ENCODE assay signal across 8 cellular contexts in the genomic region with DNA sequence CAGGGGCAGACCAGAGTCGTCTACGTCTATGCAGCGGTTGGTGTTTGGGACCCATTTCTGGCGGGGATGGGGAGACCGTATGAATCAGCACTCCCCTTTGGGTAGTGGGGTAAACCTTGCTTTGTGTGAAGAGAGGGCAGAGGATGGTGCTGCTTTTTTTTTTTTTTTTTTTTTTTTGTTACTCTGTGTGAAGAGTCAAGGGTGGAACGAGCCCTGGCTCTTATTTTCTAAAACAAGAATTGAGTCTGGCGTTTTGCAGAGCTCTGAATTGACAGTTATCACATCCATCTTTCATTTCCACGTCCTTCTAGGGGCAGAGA. TPM values are rescaled to one million over a fixed set of nuclear protein-coding genes. Genes with fewer than 3 reads are reported as not detected.
DNase-seq lines count a peak whose midpoint lies in the region; ATAC-seq and TF ChIP-seq lines count a peak whose summit lies in the region.

No MANE protein-coding gene starts in this region.

- H3K4me3 Mint-ChIP-seq in activated CD8-positive, alpha-beta memory T cell treated with anti-CD3 and anti-CD28 coated beads, Interleukin-2, amount 10 ng/mL, durations not matched to agents 7 days and 5 days, result peak overlapping the region; percentile 93
- peak overlapping the region; percentile 96 for H3K4me3 Mint-ChIP-seq in WTC11

- no peaks in the 10 kb centered on the region for H3K9me3 Mint-ChIP-seq in activated CD8-positive, alpha-beta memory T cell treated with anti-CD3 and anti-CD28 coated beads, Interleukin-2, amount 10 ng/mL, durations not matched to agents 7 days and 5 days (ENCODE audit: low read depth)
- H3K9me3 Mint-ChIP-seq in WTC11, result no peaks in the 10 kb centered on the region

- no peak for ATAC-seq in activated CD8-positive, alpha-beta memory T cell treated with anti-CD3 and anti-CD28 coated beads, Interleukin-2, amount 10 ng/mL, durations not matched to agents 7 days and 5 days
- ATAC-seq in WTC11, result no peak
- no peak for ATAC-seq in HG02970 (IDR thresholded peaks at IDR 0.05; ENCODE audit: low FRiP score, unreplicated experiment)

- no peak for DNase-seq in activated CD8-positive, alpha-beta memory T cell treated with anti-CD3 and anti-CD28 coated beads, Interleukin-2, amount 10 ng/mL, durations not matched to agents 7 days and 5 days
- DNase-seq in activated CD8-positive, alpha-beta memory T cell treated with anti-CD3 and anti-CD28 coated beads, Interleukin-2, amount 50 U/mL, for 48 hours, result no peak
- DNase-seq in WTC11 (ENCODE audit: low spot score) (no peak), fibroblast of the aortic adventitia (ENCODE audit: low read depth) (no peak), NCI-H2196 treated with DMSO at 0.1 percent for 48 hours (lab: John Stamatoyannopoulos, UW; ENCODE audit: unreplicated experiment) (no peak), SK-N-DZ (ENCODE audit: low spot score) (no peak)

- CTCF ChIA-PET in activated CD8-positive, alpha-beta memory T cell treated with anti-CD3 and anti-CD28 coated beads, Interleukin-2, amount 10 ng/mL, durations not matched to agents 7 days and 5 days (lab: Charles Lee), result interaction anchor here (0.7 to 1.3 kb wide), 5 partner anchors 17 to 602 kb away, joined by 3 to 5 read pairs (median 3); no protein-coding TSS in a partner anchor
- CTCF ChIA-PET in WTC11 (lab: Charles Lee), result interaction anchor here (0.6 to 1.5 kb wide), 5 partner anchors 10 to 256 kb away, joined by 3 to 4 read pairs (median 3); no protein-coding TSS in a partner anchor

- H3K27me3 Mint-ChIP-seq in activated CD8-positive, alpha-beta memory T cell treated with anti-CD3 and anti-CD28 coated beads, Interleukin-2, amount 10 ng/mL, durations not matched to agents 7 days and 5 days, result no peaks in the 10 kb centered on the region
- no peaks in the 10 kb centered on the region for H3K27me3 Mint-ChIP-seq in WTC11 (ENCODE audit: low read depth)

- POLR2A ChIA-PET in WTC11 (lab: Charles Lee), result interaction anchor here (0.7 to 1.4 kb wide), 5 partner anchors 17 to 278 kb away, joined by 3 to 9 read pairs (median 4); a partner anchor contains a TSS

- peak overlapping the region; percentile 80 for H3K4me3 ChIP-seq in fibroblast of the aortic adventitia (ENCODE audit: low read depth, low read length)
- peak overlapping the region; percentile 66 to 98 (median 90) for H3K4me3 ChIP-seq in skin epidermis

- H3K27ac Mint-ChIP-seq in activated CD8-positive, alpha-beta memory T cell treated with anti-CD3 and anti-CD28 coated beads, Interleukin-2, amount 10 ng/mL, durations not matched to agents 7 days and 5 days, result peak overlapping the region; percentile 93
- H3K27ac Mint-ChIP-seq in WTC11, result peak overlapping the region; percentile 90

- TF ChIP-seq CTCF in WTC11 (IDR thresholded peaks at IDR 0.05) (no peak), fibroblast of the aortic adventitia (IDR thresholded peaks at IDR 0.05; ENCODE audit: insufficient read depth, low read length) (no peak)

- peaks cover 42% of the 10 kb centered on the region for H3K4me1 Mint-ChIP-seq in activated CD8-positive, alpha-beta memory T cell treated with anti-CD3 and anti-CD28 coated beads, Interleukin-2, amount 10 ng/mL, durations not matched to agents 7 days and 5 days
- H3K4me1 Mint-ChIP-seq in WTC11, result peaks cover 54% of the 10 kb centered on the region

- peak overlapping the region in 19 of 21 experiments; percentile 89 to 100 (median 98) for H3K27ac ChIP-seq in skin epidermis

- peaks cover 6% of the 10 kb centered on the region for H3K36me3 Mint-ChIP-seq in activated CD8-positive, alpha-beta memory T cell treated with anti-CD3 and anti-CD28 coated beads, Interleukin-2, amount 10 ng/mL, durations not matched to agents 7 days and 5 days
- H3K36me3 Mint-ChIP-seq in WTC11, result no peaks in the 10 kb centered on the region

TF ChIP-seq in WTC11, 78 proteins besides CTCF, POLR2A, EP300 and RAD21 (continues in another document):
- TF ChIP-seq OVOL2 (CRISPR knock-in tag; IDR thresholded peaks at IDR 0.05; ENCODE audit: borderline replicate concordance) (no peak), NFATC4 (CRISPR knock-in tag; IDR thresholded peaks at IDR 0.05) (no peak), SMAD4 (CRISPR knock-in tag; IDR thresholded peaks at IDR 0.05) (no peak), NR1H2 (CRISPR knock-in tag; IDR thresholded peaks at IDR 0.05) (no peak), ZNF423 (CRISPR knock-in tag; IDR thresholded peaks at IDR 0.05) (no peak), NR3C1 (CRISPR knock-in tag; conservative IDR thresholded peaks at IDR 0.05; ENCODE audit: low read depth) (no peak)
- TF ChIP-seq, protein P1, sequence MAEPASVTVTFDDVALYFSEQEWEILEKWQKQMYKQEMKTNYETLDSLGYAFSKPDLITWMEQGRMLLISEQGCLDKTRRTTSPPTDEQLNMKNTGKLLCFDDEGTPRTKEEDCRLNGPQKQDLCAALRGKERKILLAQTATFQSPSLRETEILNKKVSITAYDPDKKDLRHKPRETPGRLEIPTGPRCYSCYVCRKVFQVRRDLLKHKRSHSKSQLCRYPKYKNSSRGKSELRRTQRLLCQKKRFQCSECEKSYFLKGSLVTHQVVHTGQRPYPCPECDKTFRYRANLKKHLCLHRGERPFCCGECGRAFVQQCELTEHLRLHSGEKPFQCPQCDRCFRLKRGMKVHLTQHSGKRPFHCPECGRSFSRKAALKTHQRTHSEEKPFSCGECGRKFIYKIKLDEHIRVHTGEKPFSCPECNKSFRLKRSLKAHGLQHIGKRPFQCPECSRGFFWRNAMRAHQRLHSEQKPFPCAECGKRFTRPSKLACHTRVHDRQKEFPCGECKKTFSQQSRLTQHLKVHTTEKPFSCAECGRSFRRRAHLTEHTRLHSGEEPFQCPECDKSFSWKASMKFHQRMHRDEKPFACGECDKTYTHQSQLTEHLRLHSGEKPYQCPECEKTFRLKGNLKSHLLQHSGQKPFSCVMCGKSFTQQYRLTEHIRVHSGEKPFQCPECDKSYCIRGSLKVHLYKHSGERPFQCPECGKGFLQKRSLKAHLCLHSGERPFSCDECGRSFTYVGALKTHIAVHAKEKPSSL (CRISPR knock-in tag; conservative IDR thresholded peaks at IDR 0.05), result no peak
- TF ChIP-seq, protein P2, sequence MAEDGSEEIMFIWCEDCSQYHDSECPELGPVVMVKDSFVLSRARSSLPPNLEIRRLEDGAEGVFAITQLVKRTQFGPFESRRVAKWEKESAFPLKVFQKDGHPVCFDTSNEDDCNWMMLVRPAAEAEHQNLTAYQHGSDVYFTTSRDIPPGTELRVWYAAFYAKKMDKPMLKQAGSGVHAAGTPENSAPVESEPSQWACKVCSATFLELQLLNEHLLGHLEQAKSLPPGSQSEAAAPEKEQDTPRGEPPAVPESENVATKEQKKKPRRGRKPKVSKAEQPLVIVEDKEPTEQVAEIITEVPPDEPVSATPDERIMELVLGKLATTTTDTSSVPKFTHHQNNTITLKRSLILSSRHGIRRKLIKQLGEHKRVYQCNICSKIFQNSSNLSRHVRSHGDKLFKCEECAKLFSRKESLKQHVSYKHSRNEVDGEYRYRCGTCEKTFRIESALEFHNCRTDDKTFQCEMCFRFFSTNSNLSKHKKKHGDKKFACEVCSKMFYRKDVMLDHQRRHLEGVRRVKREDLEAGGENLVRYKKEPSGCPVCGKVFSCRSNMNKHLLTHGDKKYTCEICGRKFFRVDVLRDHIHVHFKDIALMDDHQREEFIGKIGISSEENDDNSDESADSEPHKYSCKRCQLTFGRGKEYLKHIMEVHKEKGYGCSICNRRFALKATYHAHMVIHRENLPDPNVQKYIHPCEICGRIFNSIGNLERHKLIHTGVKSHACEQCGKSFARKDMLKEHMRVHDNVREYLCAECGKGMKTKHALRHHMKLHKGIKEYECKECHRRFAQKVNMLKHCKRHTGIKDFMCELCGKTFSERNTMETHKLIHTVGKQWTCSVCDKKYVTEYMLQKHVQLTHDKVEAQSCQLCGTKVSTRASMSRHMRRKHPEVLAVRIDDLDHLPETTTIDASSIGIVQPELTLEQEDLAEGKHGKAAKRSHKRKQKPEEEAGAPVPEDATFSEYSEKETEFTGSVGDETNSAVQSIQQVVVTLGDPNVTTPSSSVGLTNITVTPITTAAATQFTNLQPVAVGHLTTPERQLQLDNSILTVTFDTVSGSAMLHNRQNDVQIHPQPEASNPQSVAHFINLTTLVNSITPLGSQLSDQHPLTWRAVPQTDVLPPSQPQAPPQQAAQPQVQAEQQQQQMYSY (CRISPR knock-in tag; IDR thresholded peaks at IDR 0.05), result no peak
- TF ChIP-seq, protein P3, sequence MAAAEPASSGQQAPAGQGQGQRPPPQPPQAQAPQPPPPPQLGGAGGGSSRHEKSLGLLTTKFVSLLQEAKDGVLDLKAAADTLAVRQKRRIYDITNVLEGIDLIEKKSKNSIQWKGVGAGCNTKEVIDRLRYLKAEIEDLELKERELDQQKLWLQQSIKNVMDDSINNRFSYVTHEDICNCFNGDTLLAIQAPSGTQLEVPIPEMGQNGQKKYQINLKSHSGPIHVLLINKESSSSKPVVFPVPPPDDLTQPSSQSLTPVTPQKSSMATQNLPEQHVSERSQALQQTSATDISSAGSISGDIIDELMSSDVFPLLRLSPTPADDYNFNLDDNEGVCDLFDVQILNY (CRISPR knock-in tag; IDR thresholded peaks at IDR 0.05), result no peak
- TF ChIP-seq, protein P4, sequence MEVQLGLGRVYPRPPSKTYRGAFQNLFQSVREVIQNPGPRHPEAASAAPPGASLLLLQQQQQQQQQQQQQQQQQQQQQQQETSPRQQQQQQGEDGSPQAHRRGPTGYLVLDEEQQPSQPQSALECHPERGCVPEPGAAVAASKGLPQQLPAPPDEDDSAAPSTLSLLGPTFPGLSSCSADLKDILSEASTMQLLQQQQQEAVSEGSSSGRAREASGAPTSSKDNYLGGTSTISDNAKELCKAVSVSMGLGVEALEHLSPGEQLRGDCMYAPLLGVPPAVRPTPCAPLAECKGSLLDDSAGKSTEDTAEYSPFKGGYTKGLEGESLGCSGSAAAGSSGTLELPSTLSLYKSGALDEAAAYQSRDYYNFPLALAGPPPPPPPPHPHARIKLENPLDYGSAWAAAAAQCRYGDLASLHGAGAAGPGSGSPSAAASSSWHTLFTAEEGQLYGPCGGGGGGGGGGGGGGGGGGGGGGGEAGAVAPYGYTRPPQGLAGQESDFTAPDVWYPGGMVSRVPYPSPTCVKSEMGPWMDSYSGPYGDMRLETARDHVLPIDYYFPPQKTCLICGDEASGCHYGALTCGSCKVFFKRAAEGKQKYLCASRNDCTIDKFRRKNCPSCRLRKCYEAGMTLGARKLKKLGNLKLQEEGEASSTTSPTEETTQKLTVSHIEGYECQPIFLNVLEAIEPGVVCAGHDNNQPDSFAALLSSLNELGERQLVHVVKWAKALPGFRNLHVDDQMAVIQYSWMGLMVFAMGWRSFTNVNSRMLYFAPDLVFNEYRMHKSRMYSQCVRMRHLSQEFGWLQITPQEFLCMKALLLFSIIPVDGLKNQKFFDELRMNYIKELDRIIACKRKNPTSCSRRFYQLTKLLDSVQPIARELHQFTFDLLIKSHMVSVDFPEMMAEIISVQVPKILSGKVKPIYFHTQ (CRISPR knock-in tag; IDR thresholded peaks at IDR 0.05), result no peak

RNA-seq across cellular contexts. Expression of a gene that starts 1.2 kb away (rescaled TPM):
- 10 to 100 TPM; 55.3 to 61.6 TPM for total RNA-seq in activated CD8-positive, alpha-beta memory T cell treated with anti-CD3 and anti-CD28 coated beads, Interleukin-2, amount 10 ng/mL, durations not matched to agents 7 days and 5 days
- total RNA-seq in WTC11 (2021) (31.2 to 35.8 TPM (median 33.8 TPM) in 3 replicates), fibroblast of the aortic adventitia (ENCODE audit: low replicate concordance) (9.6 and 93.5 TPM in 2 replicates)
- polyA plus RNA-seq in SK-N-DZ (2014; cell fraction: cytosol; rRNA removed), result 8.0 and 8.8 TPM in 2 replicates
- polyA plus RNA-seq in SK-N-DZ (2014; cell fraction: nucleus; rRNA removed), result 7.1 and 7.5 TPM in 2 replicates
